In genomic region chr4:182547435-182547834, GRCh38 we compare ENCODE assay signal across 12 cellular contexts.
DNase-seq lines count a peak whose midpoint lies in the region; ATAC-seq and FAIRE-seq lines count a peak whose summit lies in the region.
"Had no signal": no experiment of that assay in that cellular context is flagged by ENCODE, and none has a peak within 500 bp of the region (broad histone marks: within the 10 kb centered on the region; RNA-seq: fewer than 3 reads in every experiment).

No MANE protein-coding gene starts in this region.

- ATAC-seq in GM18861 (IDR thresholded peaks at IDR 0.05; ENCODE audit: unreplicated experiment) = peak; percentile 94
- peak; percentile 98 for ATAC-seq in GM19455 (IDR thresholded peaks at IDR 0.05; ENCODE audit: unreplicated experiment)
- peak; percentile 100 for ATAC-seq in HG02884 (IDR thresholded peaks at IDR 0.05; ENCODE audit: unreplicated experiment)
- peak; percentile 99 for ATAC-seq in HG03558 (IDR thresholded peaks at IDR 0.05; ENCODE audit: extremely low read depth, unreplicated experiment)
- ATAC-seq: psoas muscle had no signal

- FAIRE-seq in urothelium cell line (lab: Jason Lieb, UNC) = no peak
- FAIRE-seq: endometrium had no signal

- no peak for DNase-seq in urothelium cell line (ENCODE audit: low spot score)
- no peak for DNase-seq in activated gamma-delta T cell treated with Interleukin-2 at 50 U/mL for 16 hours
- no peak for DNase-seq in GM03348 (ENCODE audit: low spot score)
- DNase-seq: mesenchymal stem cell, NCI-H446 treated with DMSO at 0.1 percent for 48 hours, psoas muscle, SJCRH30 had no signal
